ENCODE assay signal across 16 cellular contexts in the genomic region with DNA sequence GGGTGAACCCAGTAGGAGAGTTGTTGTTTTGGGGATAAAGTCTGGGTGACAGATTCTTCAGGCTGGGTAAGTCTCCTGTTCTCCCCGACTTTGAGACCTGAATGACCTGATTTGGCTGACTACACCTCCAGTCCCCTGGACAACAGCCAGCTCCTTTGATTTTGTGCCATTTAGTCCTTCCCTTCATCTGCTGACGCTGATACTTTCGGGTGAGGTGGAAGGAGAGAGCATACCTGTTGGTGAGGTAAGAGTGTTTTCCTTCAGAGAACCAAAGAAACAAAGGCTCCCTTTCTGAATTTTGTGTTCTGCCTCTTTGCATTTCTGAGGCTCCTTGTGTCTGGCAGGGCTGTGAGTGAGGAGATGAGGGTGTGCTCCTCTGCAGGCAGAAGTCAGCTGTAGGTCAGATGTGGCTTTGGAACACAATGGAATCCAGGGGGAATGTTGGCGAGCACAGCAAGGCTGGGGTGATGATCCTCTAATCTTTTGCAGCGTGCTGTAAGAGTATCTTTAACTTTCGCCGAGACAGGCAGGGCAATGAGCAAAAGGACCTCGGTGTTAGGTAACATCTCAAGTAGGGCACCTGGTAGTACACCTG. TPM values are rescaled to one million over a fixed set of nuclear protein-coding genes. Genes with fewer than 3 reads are reported as not detected.
DNase-seq lines count a peak whose midpoint lies in the region; ATAC-seq, FAIRE-seq and TF ChIP-seq lines count a peak whose summit lies in the region.
"Had no signal": no experiment of that assay in that cellular context is flagged by ENCODE, and none has a peak within 500 bp of the region (broad histone marks: within the 10 kb centered on the region; RNA-seq: fewer than 3 reads in every experiment).

No MANE protein-coding gene starts in this region.

- H3K4me3 ChIP-seq in pancreas: no peak overlapping the region
- H3K4me3 ChIP-seq: SJCRH30 had no signal

- H3K27ac Mint-ChIP-seq in stimulated activated naive CD8-positive, alpha-beta T cell treated with anti-CD3 and anti-CD28 coated beads, Interleukin-15, amount 100 ng/mL, for 72 hours: peak overlapping the region in 1 of 2 donors; percentile 44
- H3K27ac Mint-ChIP-seq in activated CD4-positive, alpha-beta T cell treated with anti-CD3 and anti-CD28 coated beads for 36 hours: no peak overlapping the region
- H3K27ac Mint-ChIP-seq: IgD-negative memory B cell had no signal

- H3K27me3 Mint-ChIP-seq in stimulated activated naive CD8-positive, alpha-beta T cell treated with anti-CD3 and anti-CD28 coated beads, Interleukin-15, amount 100 ng/mL, for 72 hours: no peaks in the 10 kb centered on the region
- no peaks in the 10 kb centered on the region for H3K27me3 Mint-ChIP-seq in activated CD4-positive, alpha-beta T cell treated with anti-CD3 and anti-CD28 coated beads for 36 hours
- H3K27me3 Mint-ChIP-seq: IgD-negative memory B cell had no signal

- H3K4me3 Mint-ChIP-seq in stimulated activated naive CD8-positive, alpha-beta T cell treated with anti-CD3 and anti-CD28 coated beads, Interleukin-15, amount 100 ng/mL, for 72 hours: peak overlapping the region; percentile 6 to 34
- H3K4me3 Mint-ChIP-seq in activated CD4-positive, alpha-beta T cell treated with anti-CD3 and anti-CD28 coated beads for 36 hours: no peak overlapping the region

- peaks cover 0 to 6% of the 10 kb centered on the region in 2 donors for H3K9me3 Mint-ChIP-seq in stimulated activated naive CD8-positive, alpha-beta T cell treated with anti-CD3 and anti-CD28 coated beads, Interleukin-15, amount 100 ng/mL, for 72 hours
- no peaks in the 10 kb centered on the region for H3K9me3 Mint-ChIP-seq in activated CD4-positive, alpha-beta T cell treated with anti-CD3 and anti-CD28 coated beads for 36 hours (ENCODE audit: low read depth)
- H3K9me3 Mint-ChIP-seq: IgD-negative memory B cell had no signal

- intact Hi-C loops in pancreas (cut with DNase I): no loop called here
- intact Hi-C loops in activated CD4-positive, alpha-beta T cell treated with anti-CD3 and anti-CD28 coated beads for 36 hours (cut with DNase I, micrococcal nuclease): no loop called here

- H3K27ac ChIP-seq in pancreas: no peak overlapping the region
- H3K27ac ChIP-seq: SJCRH30 had no signal

- WGBS in pancreas, 2 donors: 62 to 63% methylated on average over 8 of the region's 8 CpGs

- no peaks in the 10 kb centered on the region for H3K9me3 ChIP-seq in pancreas
- H3K9me3 ChIP-seq: SJCRH30 had no signal

- H3K4me1 Mint-ChIP-seq in stimulated activated naive CD8-positive, alpha-beta T cell treated with anti-CD3 and anti-CD28 coated beads, Interleukin-15, amount 100 ng/mL, for 72 hours: peaks cover 82% of the 10 kb centered on the region
- H3K4me1 Mint-ChIP-seq in activated CD4-positive, alpha-beta T cell treated with anti-CD3 and anti-CD28 coated beads for 36 hours: peaks cover 82% of the 10 kb centered on the region

- peaks cover 59% of the 10 kb centered on the region for H3K36me3 Mint-ChIP-seq in activated CD4-positive, alpha-beta T cell treated with anti-CD3 and anti-CD28 coated beads for 36 hours (ENCODE audit: low read depth)

- H3K27me3 ChIP-seq in pancreas: no peaks in the 10 kb centered on the region
- H3K27me3 ChIP-seq: SJCRH30 had no signal

- no peak for FAIRE-seq in pancreas (lab: Jason Lieb, UNC)

- no peak for DNase-seq in stimulated activated naive CD8-positive, alpha-beta T cell treated with anti-CD3 and anti-CD28 coated beads, Interleukin-15, amount 100 ng/mL, for 72 hours
- DNase-seq in stimulated activated naive CD8-positive, alpha-beta T cell treated with anti-CD3 and anti-CD28 coated beads, Interleukin-15, Interleukin-2, amounts not matched to agents 100 U/mL and 50 U/mL, for 24 hours: no peak
- DNase-seq in pancreas: no peak
- no peak for DNase-seq in activated CD8-positive, alpha-beta memory T cell treated with anti-CD3 and anti-CD28 coated beads, Interleukin-2, amount 50 U/mL, for 4 hours
- no peak for DNase-seq in activated CD4-positive, alpha-beta T cell treated with anti-CD3 and anti-CD28 coated beads for 36 hours
- DNase-seq in activated CD4-positive, alpha-beta T cell treated with anti-CD3 and anti-CD28 coated beads for 1 hour: no peak
- DNase-seq: activated CD4-positive, alpha-beta T cell treated with anti-CD3 and anti-CD28 coated beads, Interleukin-2, amount 50 U/mL, for 48 hours; activated gamma-delta T cell treated with Interleukin-2 at 50 U/mL for 16 hours; foreskin melanocyte; NCI-H1105 treated with DMSO at 0.1 percent for 48 hours; NCI-H226; SJCRH30; stimulated activated naive CD4-positive, alpha-beta T cell treated with Interleukin-2 at 50 U/mL for 16 hours had no signal

- no peak for TF ChIP-seq CTCF in pancreas (IDR thresholded peaks at IDR 0.05)

- no peaks in the 10 kb centered on the region for H3K36me3 ChIP-seq in pancreas
- H3K36me3 ChIP-seq: SJCRH30 had no signal

- H3K4me1 ChIP-seq in pancreas: peaks cover 0 to 18% (median 18%) of the 10 kb centered on the region in 3 donors

- POLR2A ChIA-PET in activated CD4-positive, alpha-beta T cell treated with anti-CD3 and anti-CD28 coated beads for 36 hours (lab: Charles Lee): interaction anchor here (0.9 kb wide), 1 partner anchor 12 kb away, joined by 3 read pairs; a partner anchor contains a TSS

- ATAC-seq in stimulated activated naive CD8-positive, alpha-beta T cell treated with anti-CD3 and anti-CD28 coated beads, Interleukin-15, amount 100 ng/mL, for 72 hours: no peak
- no peak for ATAC-seq in stimulated activated naive CD8-positive, alpha-beta T cell treated with anti-CD3 and anti-CD28 coated beads, Interleukin-15, Interleukin-2, amounts not matched to agents 100 U/mL and 50 U/mL, for 24 hours
- peak; percentile 91 for ATAC-seq in esophagus mucosa
- peak in 3 of 4 donors; percentile 15 to 46 (median 25) for ATAC-seq in pancreas
- no peak for ATAC-seq in activated CD4-positive, alpha-beta T cell treated with anti-CD3 and anti-CD28 coated beads for 36 hours
- no peak for ATAC-seq in GM21360 (IDR thresholded peaks at IDR 0.05; ENCODE audit: unreplicated experiment)

- CTCF ChIA-PET in activated CD4-positive, alpha-beta T cell treated with anti-CD3 and anti-CD28 coated beads for 36 hours (lab: Charles Lee): interaction anchor here (0.6 kb wide), 1 partner anchor 371 kb away, joined by 4 read pairs; no protein-coding TSS in a partner anchor

RNA-seq across cellular contexts. Expression of a gene that starts 12.1 kb away (rescaled TPM):
- total RNA-seq in esophagus mucosa (23.4 TPM), pancreas (10 to 100 TPM; 16.1 to 31.6 (median 19.1) TPM)
- polyA plus RNA-seq in pancreas: 1 to 10 TPM; 5.1 to 5.3 TPM
- total RNA-seq in activated CD4-positive, alpha-beta T cell treated with anti-CD3 and anti-CD28 coated beads for 36 hours: 10 to 100 TPM; 53.5 to 56.7 TPM

Comparison
In these comparisons a context has a peak if more than half of its experiments do, and no peak if none do; other contexts are left out.
1. ATAC-seq: peak in esophagus mucosa (single experiment) and pancreas (3 of 4); none in stimulated activated naive CD8-positive, alpha-beta T cell treated with anti-CD3 and anti-CD28 coated beads, Interleukin-15, amount 100 ng/mL, for 72 hours (single experiment), stimulated activated naive CD8-positive, alpha-beta T cell treated with anti-CD3 and anti-CD28 coated beads, Interleukin-15, Interleukin-2, amounts not matched to agents 100 U/mL and 50 U/mL, for 24 hours (single experiment), activated CD4-positive, alpha-beta T cell treated with anti-CD3 and anti-CD28 coated beads for 36 hours (single experiment) and GM21360 (single experiment).